16 cellular contexts compared by ENCODE assay signal in the genomic region with DNA sequence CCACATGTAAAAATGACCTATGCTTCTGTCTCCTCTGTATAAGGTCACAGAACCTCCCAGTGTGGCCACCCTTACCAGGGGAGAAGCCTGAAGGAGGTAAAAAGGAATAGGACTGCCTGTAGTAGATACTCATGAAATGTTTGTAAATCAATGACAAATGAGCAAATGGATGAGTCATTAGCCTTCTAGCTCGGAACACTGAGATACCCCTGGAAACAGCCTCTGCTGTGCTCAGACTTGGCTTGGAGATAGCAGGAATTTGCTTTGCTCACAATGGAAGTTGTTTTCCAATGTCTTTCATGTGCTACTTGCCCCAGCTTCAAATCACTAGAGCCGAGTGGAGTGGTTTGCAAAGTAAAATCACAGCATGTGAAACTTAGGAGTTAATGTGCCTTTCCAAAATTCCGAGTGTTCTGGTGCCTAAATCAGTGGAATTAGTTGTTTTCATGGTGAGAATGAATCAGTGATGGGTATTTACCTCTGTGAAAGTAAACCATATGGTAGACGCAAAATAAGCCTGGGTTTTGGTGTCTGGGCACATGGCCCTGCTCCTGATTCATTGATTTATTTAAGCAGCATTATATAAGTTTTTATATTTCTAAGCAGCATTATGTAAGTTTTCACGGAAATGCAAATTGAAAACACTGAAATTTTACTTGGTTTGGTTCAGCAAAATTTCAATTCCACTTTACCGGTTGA.
DNase-seq lines count a peak whose midpoint lies in the region; ATAC-seq and TF ChIP-seq lines count a peak whose summit lies in the region.
"Had no signal": no experiment of that assay in that cellular context is flagged by ENCODE, and none has a peak within 500 bp of the region (broad histone marks: within the 10 kb centered on the region; RNA-seq: fewer than 3 reads in every experiment).

No MANE protein-coding gene starts in this region.

- TF ChIP-seq CTCF in choroid plexus epithelial cell (conservative IDR thresholded peaks at IDR 0.05; ENCODE audit: low read depth, low read length) (no peak), kidney epithelial cell (IDR thresholded peaks at IDR 0.05; ENCODE audit: insufficient read depth, low read length, poor library complexity, severe bottlenecking) (no peak)

- intact Hi-C loops in activated naive CD4-positive, alpha-beta T cell treated with anti-CD3 and anti-CD28 coated beads for 36 hours (cut with micrococcal nuclease) = no loop called here

- no peaks in the 10 kb centered on the region for H3K36me3 ChIP-seq in kidney epithelial cell (ENCODE audit: control insufficient read depth, insufficient read depth, low read length)

- no peaks in the 10 kb centered on the region for H3K36me3 Mint-ChIP-seq in activated naive CD4-positive, alpha-beta T cell treated with anti-CD3 and anti-CD28 coated beads for 36 hours (ENCODE audit: low read depth)

- H3K4me3 ChIP-seq in choroid plexus epithelial cell (ENCODE audit: low read depth, low read length) = no peak overlapping the region
- H3K4me3 ChIP-seq in kidney epithelial cell (ENCODE audit: low read depth, low read length) = no peak overlapping the region

- no peak overlapping the region for H3K27ac Mint-ChIP-seq in activated naive CD4-positive, alpha-beta T cell treated with anti-CD3 and anti-CD28 coated beads for 36 hours
- H3K27ac Mint-ChIP-seq: activated CD4-positive, alpha-beta T cell treated with anti-CD3 and anti-CD28 coated beads for 36 hours had no signal

- no peaks in the 10 kb centered on the region for H3K4me1 Mint-ChIP-seq in activated naive CD4-positive, alpha-beta T cell treated with anti-CD3 and anti-CD28 coated beads for 36 hours (ENCODE audit: low read depth)
- H3K4me1 Mint-ChIP-seq: activated CD4-positive, alpha-beta T cell treated with anti-CD3 and anti-CD28 coated beads for 36 hours had no signal

- H3K27me3 Mint-ChIP-seq in activated naive CD4-positive, alpha-beta T cell treated with anti-CD3 and anti-CD28 coated beads for 36 hours (ENCODE audit: low read depth) = no peaks in the 10 kb centered on the region

- ATAC-seq in GM19035 (IDR thresholded peaks at IDR 0.05; ENCODE audit: unreplicated experiment) (no peak), GM18520 (IDR thresholded peaks at IDR 0.05; ENCODE audit: unreplicated experiment) (no peak)
- ATAC-seq: activated CD4-positive, alpha-beta T cell treated with anti-CD3 and anti-CD28 coated beads for 36 hours; activated T-cell treated with anti-CD3 and anti-CD28 coated beads, Interleukin-2, amount 50 U/mL, for 4 hours had no signal

- no peaks in the 10 kb centered on the region for H3K9me3 Mint-ChIP-seq in activated naive CD4-positive, alpha-beta T cell treated with anti-CD3 and anti-CD28 coated beads for 36 hours
- H3K9me3 Mint-ChIP-seq: activated T-cell treated with anti-CD3 and anti-CD28 coated beads, Interleukin-2, amount 50 U/mL, for 4 hours had no signal

- CTCF ChIA-PET in activated naive CD4-positive, alpha-beta T cell treated with anti-CD3 and anti-CD28 coated beads for 36 hours (lab: Charles Lee) = interaction anchor here (0.6 kb wide), 1 partner anchor 115 kb away, joined by 3 read pairs; no protein-coding TSS in a partner anchor

- peak; percentile 11 for DNase-seq in AG08395 (ENCODE audit: low spot score)
- DNase-seq in LHCN-M2 (ENCODE audit: low read depth) = peak; percentile 29
- peak; percentile 72 for DNase-seq in choroid plexus epithelial cell (ENCODE audit: low read depth)
- DNase-seq in kidney epithelial cell (ENCODE audit: low read depth) = peak; percentile 45
- no peak for DNase-seq in OCI-M1 (lab: John Stamatoyannopoulos, UW)
- no peak for DNase-seq in activated naive CD4-positive, alpha-beta T cell treated with anti-CD3 and anti-CD28 coated beads for 36 hours
- DNase-seq: activated CD4-positive, alpha-beta T cell treated with anti-CD3 and anti-CD28 coated beads for 36 hours; activated T-cell treated with anti-CD3 and anti-CD28 coated beads, Interleukin-2, amount 50 U/mL, for 4 hours; AML-193; aorta; DMS153; erythroblast; stimulated activated CD4-positive, alpha-beta T cell treated with anti-CD3 and anti-CD28 coated beads, Interleukin-4, amount 100 ng/mL, for 24 hours; stimulated activated naive CD4-positive, alpha-beta T cell had no signal

- no peaks in the 10 kb centered on the region for H3K27me3 ChIP-seq in kidney epithelial cell (ENCODE audit: control insufficient read depth, insufficient read depth, low read length)

- no peak overlapping the region for H3K4me3 Mint-ChIP-seq in activated naive CD4-positive, alpha-beta T cell treated with anti-CD3 and anti-CD28 coated beads for 36 hours
- H3K4me3 Mint-ChIP-seq: activated CD4-positive, alpha-beta T cell treated with anti-CD3 and anti-CD28 coated beads for 36 hours; activated T-cell treated with anti-CD3 and anti-CD28 coated beads, Interleukin-2, amount 50 U/mL, for 4 hours had no signal

Comparison
In these comparisons a context has a peak if more than half of its experiments do, and no peak if none do; other contexts are left out.
1. DNase-seq: peak in AG08395 (single experiment), LHCN-M2 (single experiment), choroid plexus epithelial cell (single experiment) and kidney epithelial cell (single experiment); none in OCI-M1 (single experiment) and activated naive CD4-positive, alpha-beta T cell treated with anti-CD3 and anti-CD28 coated beads for 36 hours (single experiment).